ENCODE assay signal across 8 cellular contexts in the genomic region with DNA sequence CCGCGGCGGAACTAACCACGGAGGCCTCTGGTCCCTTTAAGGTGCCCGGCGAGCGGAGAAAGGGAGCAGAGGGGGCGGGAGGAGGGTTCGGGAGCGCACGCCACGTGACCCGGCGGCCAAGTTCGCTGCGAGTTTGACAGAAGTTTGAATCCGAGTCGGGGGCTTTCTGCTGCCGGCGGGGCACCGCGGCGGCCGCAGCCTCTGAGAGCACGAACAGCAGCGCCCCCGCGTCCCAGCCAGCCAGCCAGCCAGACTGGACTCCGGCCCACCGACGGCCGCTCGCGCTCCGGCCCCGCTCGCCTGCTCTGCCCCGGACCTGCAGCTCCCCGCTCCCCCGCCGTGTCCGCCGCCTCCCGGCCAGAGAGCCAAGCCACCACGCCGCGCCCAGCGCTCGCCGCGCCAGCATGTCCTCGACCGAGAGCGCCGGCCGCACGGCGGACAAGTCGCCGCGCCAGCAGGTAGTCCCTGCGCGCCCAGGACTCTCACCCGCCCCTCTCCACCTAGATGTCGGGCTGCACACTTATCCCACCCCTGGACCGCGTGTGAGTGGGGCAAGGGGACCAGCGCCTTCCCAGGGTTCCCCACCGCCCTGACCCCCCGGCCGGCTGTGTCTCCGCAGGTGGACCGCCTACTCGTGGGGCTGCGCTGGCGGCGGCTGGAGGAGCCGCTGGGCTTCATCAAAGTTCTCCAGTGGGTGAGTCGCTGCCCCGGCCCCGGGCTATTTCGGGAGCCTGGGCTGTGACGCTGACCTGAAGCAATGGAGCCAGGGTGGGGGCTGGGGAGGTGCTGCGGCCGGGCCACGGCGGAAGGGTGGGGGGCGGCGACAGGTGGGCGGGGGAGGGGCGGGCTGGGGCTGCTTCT. TPM values are rescaled to one million over a fixed set of nuclear protein-coding genes. Genes with fewer than 3 reads are reported as not detected.
DNase-seq lines count a peak whose midpoint lies in the region; ATAC-seq and TF ChIP-seq lines count a peak whose summit lies in the region.

A gene (plus strand): TSS at position 107 of the 861 bp plus-strand sequence. CDS start 298 bp downstream, at position 405.

- peak within 1 kb of the TSS; percentile 53 for H3K4me3 Mint-ChIP-seq in activated naive CD4-positive, alpha-beta T cell treated with anti-CD3 and anti-CD28 coated beads for 36 hours
- H3K4me3 Mint-ChIP-seq in progenitor cell of endocrine pancreas (ENCODE audit: low read depth) = peak within 1 kb of the TSS; percentile 69

- peak; percentile 19 for TF ChIP-seq CTCF in progenitor cell of endocrine pancreas (IDR thresholded peaks at IDR 0.05; ENCODE audit: unreplicated experiment)

- intact Hi-C loops in activated naive CD4-positive, alpha-beta T cell treated with anti-CD3 and anti-CD28 coated beads for 36 hours (cut with micrococcal nuclease) = loop anchor here (2.0 to 5.0 kb wide), 2 partner anchors 16 to 39 kb away; a partner anchor contains a TSS
- intact Hi-C loops in left cardiac atrium (cut with DNase I) = loop anchor here in 1 of 2 donors (5.0 kb wide), 1 partner anchor 34 kb away; no protein-coding TSS in a partner anchor

- H3K36me3 Mint-ChIP-seq in activated naive CD4-positive, alpha-beta T cell treated with anti-CD3 and anti-CD28 coated beads for 36 hours (ENCODE audit: low read depth) = no peaks in the 10 kb centered on the region
- no peaks in the 10 kb centered on the region for H3K36me3 Mint-ChIP-seq in progenitor cell of endocrine pancreas (ENCODE audit: insufficient read depth)

- no peaks in the 10 kb centered on the region for H3K9me3 Mint-ChIP-seq in activated naive CD4-positive, alpha-beta T cell treated with anti-CD3 and anti-CD28 coated beads for 36 hours
- H3K9me3 Mint-ChIP-seq in progenitor cell of endocrine pancreas (ENCODE audit: low read depth) = no peaks in the 10 kb centered on the region

- ATAC-seq in left cardiac atrium (peak; percentile 89 to 91), HG03469 (IDR thresholded peaks at IDR 0.05; ENCODE audit: unreplicated experiment) (no peak), GM19324 (IDR thresholded peaks at IDR 0.05; ENCODE audit: low FRiP score, unreplicated experiment) (no peak)

- peak; percentile 71 for DNase-seq in activated effector memory CD4-positive, alpha-beta T cell treated with anti-CD3 and anti-CD28 coated beads, Interleukin-2, amount 50 U/mL, for 16 hours
- DNase-seq in activated effector memory CD4-positive, alpha-beta T cell treated with Interleukin-2 at 50 U/mL for 16 hours = no peak
- peak; percentile 20 for DNase-seq in activated naive CD4-positive, alpha-beta T cell treated with anti-CD3 and anti-CD28 coated beads for 36 hours
- DNase-seq in left cardiac atrium = peak; percentile 67
- DNase-seq in progenitor cell of endocrine pancreas (ENCODE audit: low spot score, unreplicated experiment) = peak; percentile 48
- no peak for DNase-seq in NCI-H1436 (lab: John Stamatoyannopoulos, UW)

- H3K4me1 Mint-ChIP-seq in activated naive CD4-positive, alpha-beta T cell treated with anti-CD3 and anti-CD28 coated beads for 36 hours (ENCODE audit: low read depth) = peaks cover 11% of the 10 kb centered on the region
- peaks cover 3% of the 10 kb centered on the region for H3K4me1 Mint-ChIP-seq in progenitor cell of endocrine pancreas (ENCODE audit: low read depth)

- H3K27ac Mint-ChIP-seq in activated naive CD4-positive, alpha-beta T cell treated with anti-CD3 and anti-CD28 coated beads for 36 hours = no peak within 1 kb of the TSS
- H3K27ac Mint-ChIP-seq in progenitor cell of endocrine pancreas = no peak within 1 kb of the TSS

- CTCF ChIA-PET in activated naive CD4-positive, alpha-beta T cell treated with anti-CD3 and anti-CD28 coated beads for 36 hours (lab: Charles Lee) = interaction anchor here (1.2 kb wide), 1 partner anchor 33 kb away, joined by 3 read pairs; no protein-coding TSS in a partner anchor

- H3K27me3 Mint-ChIP-seq in activated naive CD4-positive, alpha-beta T cell treated with anti-CD3 and anti-CD28 coated beads for 36 hours (ENCODE audit: low read depth) = peaks cover 56% of the 10 kb centered on the region
- peaks cover 85% of the 10 kb centered on the region for H3K27me3 Mint-ChIP-seq in progenitor cell of endocrine pancreas

RNA-seq across cellular contexts. Expression of the gene that starts here (rescaled TPM):
- total RNA-seq in activated naive CD4-positive, alpha-beta T cell treated with anti-CD3 and anti-CD28 coated beads for 36 hours = under 1 TPM in 1 of 2 experiments, not detected in 1; 0.05 TPM
- 10 to 100 TPM; 12.3 to 15.4 TPM for total RNA-seq in left cardiac atrium
- 0.95 and 1.1 TPM in 2 replicates for total RNA-seq in progenitor cell of endocrine pancreas

Comparison
In these comparisons a context has a peak if more than half of its experiments do, and no peak if none do; other contexts are left out.
1. DNase-seq: peak in activated effector memory CD4-positive, alpha-beta T cell treated with anti-CD3 and anti-CD28 coated beads, Interleukin-2, amount 50 U/mL, for 16 hours (single experiment), left cardiac atrium (single experiment) and progenitor cell of endocrine pancreas (single experiment); none in activated effector memory CD4-positive, alpha-beta T cell treated with Interleukin-2 at 50 U/mL for 16 hours (single experiment) and NCI-H1436 (single experiment).
2. Peak in DNase-seq in activated naive CD4-positive, alpha-beta T cell treated with anti-CD3 and anti-CD28 coated beads for 36 hours; RNA of the gene not detected or under 1 TPM.
3. ATAC-seq: peak in left cardiac atrium (2 of 2); none in HG03469 (single experiment) and GM19324 (single experiment).